10 cellular contexts compared by ENCODE assay signal in the genomic region with DNA sequence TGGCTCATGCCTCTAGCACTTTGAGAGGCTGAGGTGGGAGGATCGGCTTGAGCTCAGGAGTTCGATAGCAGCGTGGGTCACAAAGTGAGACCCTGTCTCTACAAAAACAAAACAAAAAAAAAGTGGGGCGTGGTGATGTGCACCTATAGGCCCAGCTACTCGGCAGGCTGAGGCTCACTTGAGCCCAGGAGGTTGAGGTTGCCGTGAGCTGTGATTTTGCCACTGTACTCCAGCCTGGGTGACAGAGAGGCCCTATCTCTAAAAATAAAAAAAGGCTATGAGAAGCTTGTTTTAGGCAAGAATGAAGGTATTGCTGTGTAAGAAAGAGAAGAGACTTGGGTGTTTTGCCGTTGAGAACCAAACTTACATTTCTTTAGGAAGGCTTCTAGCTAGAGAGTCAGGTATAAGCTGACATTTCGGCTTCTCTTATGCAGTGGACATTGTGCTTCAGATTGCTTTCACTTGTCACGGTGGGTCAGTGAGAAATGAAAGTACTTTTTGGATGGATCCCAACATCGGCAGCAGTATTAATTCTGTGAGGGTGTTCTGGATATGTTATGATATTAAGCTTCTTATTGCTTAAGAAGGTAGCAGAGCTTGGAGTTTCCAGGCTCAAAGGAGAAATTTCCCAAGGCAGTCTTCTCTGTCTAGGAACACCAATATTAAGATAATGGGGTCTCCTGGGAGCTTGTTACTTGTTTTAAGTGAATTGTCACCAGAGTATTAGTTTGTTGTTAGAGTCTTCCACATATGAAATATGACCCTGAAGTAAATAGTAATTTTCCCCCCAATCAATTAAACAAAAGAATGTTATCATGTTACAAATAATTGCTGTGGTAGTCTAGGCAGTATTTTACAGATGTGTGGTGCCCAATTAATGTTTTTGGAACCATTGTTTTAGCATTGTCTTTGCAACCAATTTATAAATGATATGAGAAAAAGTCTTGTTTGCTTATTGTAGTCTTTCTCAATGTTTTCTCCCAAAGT. TPM values are rescaled to one million over a fixed set of nuclear protein-coding genes. Genes with fewer than 3 reads are reported as not detected.
A peak's percentile ranks its signal among the peaks of the same experiment; 100 is the strongest.
DNase-seq lines count a peak whose midpoint lies in the region; ATAC-seq, FAIRE-seq and TF ChIP-seq lines count a peak whose summit lies in the region.
"Had no signal": no experiment of that assay in that cellular context is flagged by ENCODE, and none has a peak within 500 bp of the region (broad histone marks: within the 10 kb centered on the region; RNA-seq: fewer than 3 reads in every experiment).

No MANE protein-coding gene starts in this region.

- H3K27ac Mint-ChIP-seq in activated naive CD4-positive, alpha-beta T cell treated with anti-CD3 and anti-CD28 coated beads, Interleukin-2, amount 50 U/mL, for 24 hours: peak overlapping the region; percentile 85
- peak overlapping the region; percentile 82 for H3K27ac Mint-ChIP-seq in activated B cell treated with CpG ODN at 0.5 μM for 24 hours
- H3K27ac Mint-ChIP-seq: progenitor cell of endocrine pancreas had no signal

- H3K36me3 Mint-ChIP-seq in activated naive CD4-positive, alpha-beta T cell treated with anti-CD3 and anti-CD28 coated beads, Interleukin-2, amount 50 U/mL, for 24 hours: peaks cover 12% of the 10 kb centered on the region
- peaks cover 53% of the 10 kb centered on the region for H3K36me3 Mint-ChIP-seq in activated B cell treated with CpG ODN at 0.5 μM for 24 hours (ENCODE audit: low read depth)

- peaks cover 3 to 14% of the 10 kb centered on the region in 2 donors for H3K4me1 ChIP-seq in kidney (ENCODE audit: control insufficient read depth in 1 of 2, insufficient read depth in 1 of 2, low read depth in 1 of 2, low read length in 2 of 2)
- peaks cover 18 to 38% of the 10 kb centered on the region in 2 donors for H3K4me1 ChIP-seq in thyroid gland

- CTCF ChIA-PET in activated B cell treated with CpG ODN at 0.5 μM for 24 hours (lab: Charles Lee): interaction anchor here (0.8 to 1.4 kb wide), 6 partner anchors 13 to 91 kb away, joined by 3 to 6 read pairs (median 3); a partner anchor contains a TSS

- H3K9me3 ChIP-seq in kidney (ENCODE audit: control insufficient read depth in 1 of 2, low read length in 2 of 2) (no peaks in the 10 kb centered on the region), thyroid gland (no peaks in the 10 kb centered on the region)

- peak overlapping the region in 1 of 2 donors; percentile 23 for H3K27ac ChIP-seq in kidney (ENCODE audit: low read depth in 2 of 2, low read length in 2 of 2)
- peak overlapping the region in 2 of 3 donors; percentile 47 to 74 for H3K27ac ChIP-seq in thyroid gland

- H3K36me3 ChIP-seq in kidney (ENCODE audit: control insufficient read depth in 1 of 2, insufficient read depth in 2 of 2, low read length in 2 of 2) (no peaks in the 10 kb centered on the region), thyroid gland (no peaks in the 10 kb centered on the region)

- no peak for FAIRE-seq in kidney (lab: Jason Lieb, UNC)

- TF ChIP-seq POLR2A in thyroid gland (IDR thresholded peaks at IDR 0.05): no peak

- H3K4me3 ChIP-seq in kidney (ENCODE audit: low read length in 2 of 2) (peak overlapping the region; percentile 3), thyroid gland (replicated peaks in 1 of 3) (peak overlapping the region in 1 of 3 donors; percentile 13)

- WGBS in thyroid gland, 2 donors: 67 to 69% methylated on average over 10 of the region's 10 CpGs

- peaks cover 81% of the 10 kb centered on the region for H3K4me1 Mint-ChIP-seq in activated naive CD4-positive, alpha-beta T cell treated with anti-CD3 and anti-CD28 coated beads, Interleukin-2, amount 50 U/mL, for 24 hours
- H3K4me1 Mint-ChIP-seq in activated B cell treated with CpG ODN at 0.5 μM for 24 hours: peaks cover 88% of the 10 kb centered on the region

- peak overlapping the region; percentile 80 for H3K4me3 Mint-ChIP-seq in activated naive CD4-positive, alpha-beta T cell treated with anti-CD3 and anti-CD28 coated beads, Interleukin-2, amount 50 U/mL, for 24 hours
- H3K4me3 Mint-ChIP-seq in activated B cell treated with CpG ODN at 0.5 μM for 24 hours: peak overlapping the region; percentile 72

- no peaks in the 10 kb centered on the region for H3K9me3 Mint-ChIP-seq in activated naive CD4-positive, alpha-beta T cell treated with anti-CD3 and anti-CD28 coated beads, Interleukin-2, amount 50 U/mL, for 24 hours
- H3K9me3 Mint-ChIP-seq in activated B cell treated with CpG ODN at 0.5 μM for 24 hours: no peaks in the 10 kb centered on the region

- DNase-seq in activated naive CD4-positive, alpha-beta T cell treated with anti-CD3 and anti-CD28 coated beads, Interleukin-2, amount 50 U/mL, for 16 hours: no peak
- no peak for DNase-seq in activated B cell treated with CpG ODN at 0.5 μM for 24 hours
- DNase-seq in kidney: no peak
- DNase-seq in thyroid gland: no peak
- no peak for DNase-seq in hypothalamus (lab: John Stamatoyannopoulos, UW)
- no peak for DNase-seq in HuH-7 (ENCODE audit: low spot score)
- no peak for DNase-seq in DMS153 treated with DMSO at 0.1 percent for 48 hours (lab: John Stamatoyannopoulos, UW; ENCODE audit: unreplicated experiment)
- DNase-seq: foreskin melanocyte had no signal

- intact Hi-C loops in activated B cell treated with CpG ODN at 0.5 μM for 24 hours (cut with micrococcal nuclease) (no loop called here), kidney (cut with DNase I) (no loop called here), thyroid gland (cut with DNase I) (no loop called here)

- H3K27me3 Mint-ChIP-seq in activated naive CD4-positive, alpha-beta T cell treated with anti-CD3 and anti-CD28 coated beads, Interleukin-2, amount 50 U/mL, for 24 hours: no peaks in the 10 kb centered on the region
- H3K27me3 Mint-ChIP-seq in activated B cell treated with CpG ODN at 0.5 μM for 24 hours: no peaks in the 10 kb centered on the region

- TF ChIP-seq CTCF in activated B cell treated with CpG ODN at 0.5 μM for 24 hours (IDR thresholded peaks at IDR 0.05): no peak
- no peak for TF ChIP-seq CTCF in kidney (IDR thresholded peaks at IDR 0.05; ENCODE audit: borderline replicate concordance, extremely low read depth, insufficient read depth)
- no peak for TF ChIP-seq CTCF in thyroid gland (IDR thresholded peaks at IDR 0.05)

- peak overlapping the region in 1 of 2 donors; percentile 23 for H3K9ac ChIP-seq in kidney (ENCODE audit: low read length in 2 of 2)

- POLR2A ChIA-PET in activated B cell treated with CpG ODN at 0.5 μM for 24 hours (lab: Charles Lee): interaction anchor here (0.7 to 3.9 kb wide), 8 partner anchors 9 to 90 kb away, joined by 3 to 37 read pairs (median 4); a partner anchor contains a TSS

- H3K27me3 ChIP-seq in thyroid gland: no peaks in the 10 kb centered on the region

- no peak for ATAC-seq in activated B cell treated with CpG ODN at 0.5 μM for 24 hours (ENCODE audit: low read depth)

RNA-seq across cellular contexts. Expression of a gene that starts 17.6 kb away (rescaled TPM):
- total RNA-seq in activated B cell treated with CpG ODN at 0.5 μM for 24 hours (170 and 193 TPM in 2 replicates), kidney (17.0 TPM), thyroid gland (10 to 100 TPM; 11.1 to 17.9 (median 16.4) TPM)
- 3.0 TPM for polyA plus RNA-seq in kidney (ENCODE audit: insufficient read depth, low read depth, low replicate concordance)
